Comparison of ENCODE assay signal across 8 cellular contexts in the genomic region with DNA sequence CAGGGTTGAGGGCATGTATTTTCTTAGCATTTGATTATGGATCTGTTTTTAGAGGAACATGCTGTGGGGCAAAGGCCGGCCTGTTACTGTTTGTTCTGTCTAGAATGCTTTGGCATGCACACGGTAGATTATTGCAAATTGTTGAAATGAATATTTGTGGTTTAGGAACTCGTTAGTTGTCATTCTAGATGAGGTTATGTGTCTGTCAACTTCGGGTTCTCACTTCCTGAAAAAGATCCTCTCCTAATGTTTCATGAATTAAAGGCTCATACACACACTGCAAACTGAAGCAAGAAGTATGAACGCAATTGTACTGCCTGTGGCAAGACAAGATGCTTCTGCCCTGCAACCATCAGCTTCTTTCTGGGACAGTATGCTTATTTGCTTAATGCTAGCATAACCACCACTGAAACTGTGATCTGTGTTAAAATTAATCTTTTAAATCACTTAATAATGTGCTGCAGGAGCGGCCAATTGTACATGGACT.
DNase-seq lines count a peak whose midpoint lies in the region; ATAC-seq and TF ChIP-seq lines count a peak whose summit lies in the region.

No MANE protein-coding gene starts in this region.

- H2AFZ ChIP-seq in IMR-90 (replicated peaks; ENCODE audit: low read length, poor library complexity) = peak overlapping the region; percentile 25

- H3K18ac ChIP-seq in IMR-90 (ENCODE audit: low read depth, low read length) = peak overlapping the region; percentile 97

- H2AK9ac ChIP-seq in IMR-90 (replicated peaks; ENCODE audit: low read depth, low read length, poor library complexity) = no peak overlapping the region

- H3K14ac ChIP-seq in IMR-90 (replicated peaks; ENCODE audit: low read depth, low read length) = peak overlapping the region; percentile 85

- in situ Hi-C loops in IMR-90 (cut with MboI; ENCODE audit: low sequenced_read_pairs) = no loop called here

- H3K9me1 ChIP-seq in IMR-90 (ENCODE audit: insufficient read depth, low read length) = peaks cover 14% of the 10 kb centered on the region

- peak overlapping the region; percentile 91 for H2BK20ac ChIP-seq in IMR-90 (ENCODE audit: low read depth, low read length)

- TF ChIP-seq POLR2A in IMR-90 (IDR thresholded peaks at IDR 0.05; ENCODE audit: low read depth, low read length) = no peak

- H3K79me1 ChIP-seq in IMR-90 (ENCODE audit: low read depth in 1 of 2, low read length in 2 of 2) = no peaks in the 10 kb centered on the region

- TF ChIP-seq CTCF in DOHH2 (IDR thresholded peaks at IDR 0.05; ENCODE audit: low read depth, low read length, poor library complexity, severe bottlenecking) (no peak), IMR-90 (conservative IDR thresholded peaks at IDR 0.05; ENCODE audit: low read depth, low read length) (no peak), epithelial cell of esophagus (IDR thresholded peaks at IDR 0.05; ENCODE audit: insufficient read depth, low read depth, low read length, missing control alignments) (no peak), endothelial cell (IDR thresholded peaks at IDR 0.05; ENCODE audit: unreplicated experiment) (no peak)

- CTCF ChIA-PET in IMR-90 (lab: Yijun Ruan, JAX) = no interaction called here
- CTCF ChIA-PET in activated naive CD4-positive, alpha-beta T cell treated with anti-CD3 and anti-CD28 coated beads, Interleukin-2, amount 10 ng/mL, durations not matched to agents 7 days and 5 days (lab: Charles Lee) = no interaction called here

- no peaks in the 10 kb centered on the region for H3K36me3 Mint-ChIP-seq in activated naive CD4-positive, alpha-beta T cell treated with anti-CD3 and anti-CD28 coated beads, Interleukin-2, amount 10 ng/mL, durations not matched to agents 7 days and 5 days
- no peaks in the 10 kb centered on the region for H3K36me3 Mint-ChIP-seq in endothelial cell (ENCODE audit: low read depth, unreplicated experiment)

- BruUV-seq in IMR-90 (replicated peaks; lab: Mats Ljungman, UMichigan) = no TSS peak

- peaks cover 62% of the 10 kb centered on the region for H3K4me1 ChIP-seq in DOHH2 (ENCODE audit: control insufficient read depth, low read length)
- peaks cover 20% of the 10 kb centered on the region for H3K4me1 ChIP-seq in IMR-90 (ENCODE audit: control insufficient read depth, insufficient read depth, low read length)

- H4K5ac ChIP-seq in IMR-90 (ENCODE audit: low read depth, low read length) = peak overlapping the region; percentile 93

- no CpG with 5 or more reads among the region's 6 CpGs for WGBS in IMR-90 (ENCODE audit: extremely low coverage in 2 of 2, insufficient read length in 1 of 2), 2 experiments

- 0 out of 2 replicates have a peak overlapping the region, but pooled peaks have one; percentile 2 for H2AK5ac ChIP-seq in IMR-90 (ENCODE audit: low read depth, low read length)

- H3K4me2 ChIP-seq in DOHH2 (ENCODE audit: low read length) (peak overlapping the region; percentile 68), IMR-90 (ENCODE audit: low read depth, low read length) (peak overlapping the region; percentile 25; the same call in 1 of the 2 replicates)

- H3K56ac ChIP-seq in IMR-90 (ENCODE audit: extremely low read depth, insufficient read depth, low read length) = no peak overlapping the region

- no peak overlapping the region for H3K27ac Mint-ChIP-seq in activated naive CD4-positive, alpha-beta T cell treated with anti-CD3 and anti-CD28 coated beads, Interleukin-2, amount 10 ng/mL, durations not matched to agents 7 days and 5 days
- no peak overlapping the region for H3K27ac Mint-ChIP-seq in endothelial cell (ENCODE audit: unreplicated experiment)

- no peaks in the 10 kb centered on the region for H3K9me2 ChIP-seq in DOHH2 (replicated peaks; ENCODE audit: control insufficient read depth, low read length)

- H2BK5ac ChIP-seq in IMR-90 (ENCODE audit: low read depth, low read length, poor library complexity, severe bottlenecking) = peak overlapping the region; percentile 80

- intact Hi-C loops in IMR-90 (cut with micrococcal nuclease) = no loop called here

- H2BK120ac ChIP-seq in IMR-90 (ENCODE audit: low read depth, low read length) = peak overlapping the region; percentile 94

- dilution Hi-C loops in IMR-90 (cut with HindIII; ENCODE audit: low sequenced_read_pairs, unreplicated experiment) = no loop called here

- peak overlapping the region; percentile 76 for H3K4me3 ChIP-seq in DOHH2 (ENCODE audit: low read length)
- no peak overlapping the region for H3K4me3 ChIP-seq in IMR-90 (ENCODE audit: insufficient read depth, low read depth, low read length)
- H3K4me3 ChIP-seq in epithelial cell of esophagus (ENCODE audit: low read length) = no peak overlapping the region

- peak; percentile 23 for DNase-seq in IMR-90
- peak; percentile 83 for DNase-seq in epithelial cell of esophagus (ENCODE audit: low read depth)
- DNase-seq in activated naive CD4-positive, alpha-beta T cell treated with anti-CD3 and anti-CD28 coated beads, Interleukin-2, amount 10 ng/mL, durations not matched to agents 7 days and 5 days = no peak
- no peak for DNase-seq in endothelial cell (ENCODE audit: low spot score)
- no peak for DNase-seq in NCI-H2107 treated with DMSO at 0.1 percent for 48 hours (lab: John Stamatoyannopoulos, UW; ENCODE audit: unreplicated experiment)
- DNase-seq in activated CD4-positive, alpha-beta T cell treated with anti-CD3 and anti-CD28 coated beads, Interleukin-2, amount 50 U/mL, for 4 hours = no peak

- no peaks in the 10 kb centered on the region for H4K20me1 ChIP-seq in DOHH2 (ENCODE audit: control insufficient read depth, insufficient read depth, low read depth, low read length)
- no peaks in the 10 kb centered on the region for H4K20me1 ChIP-seq in IMR-90 (ENCODE audit: insufficient read depth, low read length)

- peak overlapping the region; percentile 59; the same call in 1 of the 3 replicates for H2BK15ac ChIP-seq in IMR-90 (ENCODE audit: low read depth, low read length)

- H3K9me3 ChIP-seq in DOHH2 (ENCODE audit: control insufficient read depth, insufficient read depth, low read length) (no peaks in the 10 kb centered on the region), IMR-90 (ENCODE audit: control insufficient read depth, insufficient read depth, low read length) (no peaks in the 10 kb centered on the region)

- H3K79me2 ChIP-seq in DOHH2 (ENCODE audit: control insufficient read depth, low read length) = no peaks in the 10 kb centered on the region

- no peak overlapping the region for H3K9ac ChIP-seq in IMR-90 (ENCODE audit: low read depth, low read length)

- peak; percentile 77 for ATAC-seq in GM21528 (IDR thresholded peaks at IDR 0.05; ENCODE audit: low FRiP score, unreplicated experiment)
- peak; percentile 48 for ATAC-seq in IMR-90 (ENCODE audit: low read depth)

- H3K36me3 ChIP-seq in DOHH2 (ENCODE audit: control insufficient read depth, low read length) = 0 out of 2 replicates have a peak, but pooled peaks cover 2% of the 10 kb centered on the region
- H3K36me3 ChIP-seq in IMR-90 (ENCODE audit: control insufficient read depth, insufficient read depth, low read length) = no peaks in the 10 kb centered on the region

- no peaks in the 10 kb centered on the region for H3K4me1 Mint-ChIP-seq in activated naive CD4-positive, alpha-beta T cell treated with anti-CD3 and anti-CD28 coated beads, Interleukin-2, amount 10 ng/mL, durations not matched to agents 7 days and 5 days
- H3K4me1 Mint-ChIP-seq in endothelial cell (ENCODE audit: unreplicated experiment) = peaks cover 11% of the 10 kb centered on the region

- peak overlapping the region; percentile 77 for H3K23ac ChIP-seq in IMR-90 (ENCODE audit: low read depth, low read length)

- no peaks in the 10 kb centered on the region for H3K27me3 Mint-ChIP-seq in activated naive CD4-positive, alpha-beta T cell treated with anti-CD3 and anti-CD28 coated beads, Interleukin-2, amount 10 ng/mL, durations not matched to agents 7 days and 5 days
- no peaks in the 10 kb centered on the region for H3K27me3 Mint-ChIP-seq in endothelial cell (ENCODE audit: unreplicated experiment)

- no peaks in the 10 kb centered on the region for H3K27me3 ChIP-seq in DOHH2 (ENCODE audit: control insufficient read depth, low read length)
- no peaks in the 10 kb centered on the region for H3K27me3 ChIP-seq in IMR-90 (ENCODE audit: control insufficient read depth, insufficient read depth, low read length)

- H3K4me3 Mint-ChIP-seq in activated naive CD4-positive, alpha-beta T cell treated with anti-CD3 and anti-CD28 coated beads, Interleukin-2, amount 10 ng/mL, durations not matched to agents 7 days and 5 days = no peak overlapping the region
- H3K4me3 Mint-ChIP-seq in endothelial cell (ENCODE audit: unreplicated experiment) = no peak overlapping the region

- H3K4ac ChIP-seq in IMR-90 (ENCODE audit: low read depth, low read length) = peak overlapping the region; percentile 97

- H3K27ac ChIP-seq in DOHH2 (ENCODE audit: low read depth, low read length) = peak overlapping the region; percentile 94
- H3K27ac ChIP-seq in IMR-90 (ENCODE audit: insufficient read depth, low read length) = peak overlapping the region; percentile 84; the same call in 1 of the 2 replicates

- no peak for TF ChIP-seq RAD21 in IMR-90 (IDR thresholded peaks at IDR 0.05; ENCODE audit: low read length)

- H3F3A ChIP-seq in DOHH2 (ENCODE audit: control insufficient read depth, insufficient read depth) = peaks cover 36% of the 10 kb centered on the region

- peak overlapping the region; percentile 90 for H4K91ac ChIP-seq in IMR-90 (ENCODE audit: insufficient read depth, low read depth, low read length)

- peak overlapping the region in 1 of 2 experiments; percentile 77; a peak in 3 of 4 replicates for H4K8ac ChIP-seq in IMR-90 (ENCODE audit: low read depth in 2 of 2, low read length in 2 of 2)

- peaks cover 10% of the 10 kb centered on the region for H3K9me3 Mint-ChIP-seq in activated naive CD4-positive, alpha-beta T cell treated with anti-CD3 and anti-CD28 coated beads, Interleukin-2, amount 10 ng/mL, durations not matched to agents 7 days and 5 days
- no peaks in the 10 kb centered on the region for H3K9me3 Mint-ChIP-seq in endothelial cell (ENCODE audit: unreplicated experiment)

- POLR2A ChIA-PET in IMR-90 (lab: Charles Lee; ENCODE audit: unreplicated experiment) = no interaction called here

TF ChIP-seq in IMR-90, 13 proteins besides CTCF, POLR2A, EP300 and RAD21 (continues in another document):
- no peak for TF ChIP-seq CEBPB (IDR thresholded peaks at IDR 0.05; ENCODE audit: low read depth, low read length)
- no peak for TF ChIP-seq FOS (IDR thresholded peaks at IDR 0.05; ENCODE audit: low read depth, low read length)
- TF ChIP-seq MAFK (IDR thresholded peaks at IDR 0.05; ENCODE audit: low read depth, low read length) = no peak
- no peak for TF ChIP-seq RFX5 (IDR thresholded peaks at IDR 0.05; ENCODE audit: low read depth, low read length)
- TF ChIP-seq NFE2L2 (IDR thresholded peaks at IDR 0.05; ENCODE audit: low read depth, low read length) = no peak
- no peak for TF ChIP-seq BHLHE40 (IDR thresholded peaks at IDR 0.05; ENCODE audit: low read depth, low read length)

Comparison
In these comparisons a context has a peak if more than half of its experiments do, and no peak if none do; other contexts are left out.
1. DNase-seq: peak in IMR-90 (single experiment) and epithelial cell of esophagus (single experiment); none in activated naive CD4-positive, alpha-beta T cell treated with anti-CD3 and anti-CD28 coated beads, Interleukin-2, amount 10 ng/mL, durations not matched to agents 7 days and 5 days (single experiment), endothelial cell (single experiment), NCI-H2107 treated with DMSO at 0.1 percent for 48 hours (single experiment) and activated CD4-positive, alpha-beta T cell treated with anti-CD3 and anti-CD28 coated beads, Interleukin-2, amount 50 U/mL, for 4 hours (0 of 2).